In genomic region chr3:11641683-11642407, GRCh38 we compare ENCODE assay signal across 8 cellular contexts. TPM values are rescaled to one million over a fixed set of nuclear protein-coding genes. Genes with fewer than 3 reads are reported as not detected.
DNase-seq lines count a peak whose midpoint lies in the region; ATAC-seq and TF ChIP-seq lines count a peak whose summit lies in the region.

No MANE protein-coding gene starts in this region.

- 0 to 3% methylated on average over 4 to 5 of the region's 13 CpGs for WGBS in mesodermal cell (ENCODE audit: insufficient coverage in 2 of 2), 2 experiments

- peak overlapping the region; percentile 64 to 73 for H3K4me3 ChIP-seq in right atrium auricular region
- H3K4me3 ChIP-seq in OCI-LY7 (ENCODE audit: low read depth, low read length, poor library complexity, severe bottlenecking) = peak overlapping the region; percentile 86
- H3K4me3 ChIP-seq in colonic mucosa = peak overlapping the region; percentile 57
- peak overlapping the region; percentile 78 for H3K4me3 ChIP-seq in mesodermal cell (ENCODE audit: extremely low read depth, insufficient read depth, low read length, poor library complexity, severe bottlenecking)
- H3K4me3 ChIP-seq in uterus = peak overlapping the region; percentile 72 to 79

- CTCF ChIA-PET in OCI-LY7 (lab: Charles Lee; ENCODE audit: unreplicated experiment) = no interaction called here

- no peaks in the 10 kb centered on the region for H3K27me3 ChIP-seq in right atrium auricular region
- no peaks in the 10 kb centered on the region for H3K27me3 ChIP-seq in colonic mucosa
- no peaks in the 10 kb centered on the region for H3K27me3 ChIP-seq in uterus

- H3K36me3 ChIP-seq in right atrium auricular region = no peaks in the 10 kb centered on the region
- H3K36me3 ChIP-seq in OCI-LY7 (ENCODE audit: insufficient read depth, low read length) = peaks cover 4% of the 10 kb centered on the region; the same call in 1 of the 2 replicates
- no peaks in the 10 kb centered on the region for H3K36me3 ChIP-seq in colonic mucosa
- peaks cover 23% of the 10 kb centered on the region for H3K36me3 ChIP-seq in mesodermal cell (ENCODE audit: control insufficient read depth, insufficient read depth, low read length)
- H3K36me3 ChIP-seq in uterus = no peaks in the 10 kb centered on the region

- peak overlapping the region; percentile 47 to 97 for H3K9ac ChIP-seq in colonic mucosa (ENCODE audit: low read depth in 2 of 2, low read length in 2 of 2)

- peak overlapping the region; percentile 97 for H3K4me2 ChIP-seq in OCI-LY7 (ENCODE audit: low read length)

- H3K9me3 ChIP-seq in right atrium auricular region = no peaks in the 10 kb centered on the region
- no peaks in the 10 kb centered on the region for H3K9me3 ChIP-seq in OCI-LY7 (ENCODE audit: low read length)
- H3K9me3 ChIP-seq in colonic mucosa = no peaks in the 10 kb centered on the region
- no peaks in the 10 kb centered on the region for H3K9me3 ChIP-seq in mesodermal cell (ENCODE audit: control insufficient read depth, low read length)
- no peaks in the 10 kb centered on the region for H3K9me3 ChIP-seq in uterus

- intact Hi-C loops in left cardiac atrium (cut with DNase I) = loop anchor here in 1 of 2 donors (5.0 to 10.0 kb wide), 4 partner anchors 40 to 177 kb away; no protein-coding TSS in a partner anchor
- intact Hi-C loops in OCI-LY7 (cut with micrococcal nuclease; ENCODE audit: unreplicated experiment) = loop anchor here (1.0 to 10.0 kb wide), 4 partner anchors 41 to 263 kb away; no protein-coding TSS in a partner anchor
- intact Hi-C loops in colonic mucosa (cut with DNase I) = no loop called here
- intact Hi-C loops in uterus (cut with DNase I; ENCODE audit: low total_unique reads) = no loop called here

- no peak overlapping the region; the same call in 1 of the 2 replicates for H2AFZ ChIP-seq in OCI-LY7 (ENCODE audit: low read length)

- H3K4me1 ChIP-seq in right atrium auricular region (peaks cover 0 to 51% of the 10 kb centered on the region in 2 donors), OCI-LY7 (ENCODE audit: insufficient read depth, low read length, poor library complexity, severe bottlenecking) (peaks cover 29% of the 10 kb centered on the region), colonic mucosa (peaks cover 7% of the 10 kb centered on the region), mesodermal cell (ENCODE audit: control insufficient read depth, insufficient read depth, low read length, poor library complexity, severe bottlenecking) (peaks cover 20% of the 10 kb centered on the region), uterus (peaks cover 11 to 26% of the 10 kb centered on the region in 2 donors)

- no peak for TF ChIP-seq POLR2A in uterus (IDR thresholded peaks at IDR 0.05)

- no peaks in the 10 kb centered on the region for H3K9me2 ChIP-seq in OCI-LY7 (ENCODE audit: insufficient read depth, low read length)

- no peak for ATAC-seq in left cardiac atrium
- no peak for ATAC-seq in GM21526 (IDR thresholded peaks at IDR 0.05; ENCODE audit: low FRiP score, unreplicated experiment)

- BruUV-seq in OCI-LY7 (replicated peaks; lab: Mats Ljungman, UMichigan) = no TSS peak

- no peak for DNase-seq in right atrium auricular region (ENCODE audit: low spot score)
- DNase-seq in left cardiac atrium = no peak
- DNase-seq in OCI-LY7 (ENCODE audit: low spot score) = peak; percentile 49
- no peak for DNase-seq in colonic mucosa
- DNase-seq in uterus = no peak
- DNase-seq in NK-92 (lab: John Stamatoyannopoulos, UW; ENCODE audit: unreplicated experiment) = no peak

- peaks cover 33% of the 10 kb centered on the region for H4K20me1 ChIP-seq in OCI-LY7 (ENCODE audit: insufficient read depth, low read length)

- H3K79me2 ChIP-seq in OCI-LY7 (ENCODE audit: insufficient read depth, low read depth, low read length) = peaks cover 73% of the 10 kb centered on the region

- no peak for TF ChIP-seq CTCF in right atrium auricular region (IDR thresholded peaks at IDR 0.05)
- no peak for TF ChIP-seq CTCF in OCI-LY7 (conservative IDR thresholded peaks at IDR 0.05; ENCODE audit: low read length)
- TF ChIP-seq CTCF in colonic mucosa (IDR thresholded peaks at IDR 0.05) = no peak
- TF ChIP-seq CTCF in uterus (IDR thresholded peaks at IDR 0.05) = no peak

- POLR2A ChIA-PET in OCI-LY7 (lab: Charles Lee) = interaction anchor here (0.7 to 1.4 kb wide), 3 partner anchors 10 to 41 kb away, joined by 3 to 4 read pairs (median 3); no protein-coding TSS in a partner anchor

- peak overlapping the region; percentile 91 to 95 for H3K27ac ChIP-seq in right atrium auricular region
- peak overlapping the region; percentile 83 for H3K27ac ChIP-seq in OCI-LY7 (ENCODE audit: low read depth, low read length, poor library complexity, severe bottlenecking)
- peak overlapping the region; percentile 93 for H3K27ac ChIP-seq in colonic mucosa
- H3K27ac ChIP-seq in mesodermal cell (ENCODE audit: low read depth, low read length, severe bottlenecking) = peak overlapping the region; percentile 96
- H3K27ac ChIP-seq in uterus = peak overlapping the region; percentile 89 to 99

RNA-seq across cellular contexts. Expression of gene VGLL4, which starts 1.9 kb away (rescaled TPM):
- total RNA-seq in right atrium auricular region (10 to 100 TPM; 30.2 to 64.6 TPM), left cardiac atrium (10 to 100 TPM; 28.6 to 36.1 TPM), OCI-LY7 (2022) (55.9 and 74.5 TPM in 2 replicates), colonic mucosa (10 to 100 TPM; 57.7 to 63.7 TPM), uterus (100 to 1,000 TPM in 3 of 4 donors, 10 to 100 TPM in 1; 79.3 to 144 (median 143) TPM)
- 27.9 and 36.1 TPM in 2 replicates for total RNA-seq in OCI-LY7 (2014; rRNA removed; shearing (Covaris generic))
- polyA plus RNA-seq in mesodermal cell (2013, experiment 1 of 2) = 115 TPM
- polyA plus RNA-seq in mesodermal cell (2013, experiment 2 of 2) = 90.5 TPM
